ENCODE assay signal across 8 cellular contexts in the genomic region with DNA sequence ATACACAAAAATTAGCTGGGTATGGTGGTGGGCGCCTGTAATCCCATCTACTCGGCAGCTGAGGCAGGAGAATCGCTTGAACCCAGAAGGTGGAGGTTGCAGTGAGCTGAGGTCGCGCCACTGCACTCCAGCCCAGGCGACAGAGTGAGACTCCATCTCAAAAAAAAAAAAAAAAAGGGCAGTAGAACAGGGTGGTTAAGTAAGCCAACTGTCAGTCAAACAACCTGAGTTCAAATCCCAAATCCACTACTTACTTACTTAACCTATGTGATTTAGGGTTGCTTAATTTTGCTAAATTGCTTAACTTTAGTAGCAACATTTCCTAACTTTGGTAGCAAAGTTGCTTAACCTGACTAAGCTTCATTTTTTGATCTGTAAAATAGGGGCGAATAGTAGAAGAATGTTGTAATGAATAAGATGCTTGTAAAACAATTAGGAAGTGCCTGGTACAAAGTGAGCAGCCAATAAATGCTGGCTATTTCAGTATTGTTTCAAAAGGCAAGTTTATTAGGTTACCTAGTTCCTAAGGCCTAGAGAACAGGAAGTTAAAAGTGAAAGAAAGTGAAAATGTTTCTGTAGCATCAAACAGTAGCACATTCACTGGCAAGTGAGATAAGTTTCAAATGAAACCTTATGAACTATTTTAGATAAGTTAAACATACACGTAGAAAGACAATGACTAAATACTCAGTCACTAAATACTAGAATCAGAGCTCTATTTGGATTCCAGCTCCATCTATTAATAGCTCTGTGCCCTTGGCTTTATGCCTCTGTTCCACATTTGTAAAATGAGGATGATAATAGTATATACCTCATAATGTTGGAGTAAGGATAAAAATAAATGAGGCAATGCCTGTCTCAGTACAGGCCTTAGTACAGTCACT.
DNase-seq lines count a peak whose midpoint lies in the region; ATAC-seq and TF ChIP-seq lines count a peak whose summit lies in the region.

No MANE protein-coding gene starts in this region.

- TF ChIP-seq POLR2A in prostate gland (IDR thresholded peaks at IDR 0.05) = no peak

- H3K9me3 ChIP-seq in CD4-positive, CD25-positive, alpha-beta regulatory T cell (ENCODE audit: control insufficient read depth in 2 of 2, low read length in 2 of 2) = no peaks in the 10 kb centered on the region
- H3K9me3 ChIP-seq in prostate gland = no peaks in the 10 kb centered on the region

- DNase-seq in CD4-positive, CD25-positive, alpha-beta regulatory T cell = peak in 2 of 3 donors; percentile 21 to 57
- peak; percentile 57 for DNase-seq in GM20000 (ENCODE audit: low spot score)
- peak; percentile 9 for DNase-seq in LoVo (ENCODE audit: low spot score)
- DNase-seq in central memory CD8-positive, alpha-beta T cell (ENCODE audit: low spot score in 2 of 2) = no peak
- no peak for DNase-seq in prostate gland (ENCODE audit: low spot score)
- DNase-seq in D341Med (ENCODE audit: low spot score) = no peak
- DNase-seq in NCI-H774 (lab: John Stamatoyannopoulos, UW) = no peak
- no peak for DNase-seq in SW 1271 (lab: John Stamatoyannopoulos, UW)

- H3K36me3 Mint-ChIP-seq in CD4-positive, CD25-positive, alpha-beta regulatory T cell = no peaks in the 10 kb centered on the region
- no peaks in the 10 kb centered on the region for H3K36me3 Mint-ChIP-seq in central memory CD8-positive, alpha-beta T cell (ENCODE audit: insufficient read depth)

- H3K4me1 ChIP-seq in CD4-positive, CD25-positive, alpha-beta regulatory T cell (ENCODE audit: control insufficient read depth, insufficient read depth, low read length, poor library complexity, severe bottlenecking) = no peaks in the 10 kb centered on the region
- H3K4me1 ChIP-seq in prostate gland (replicated peaks) = no peaks in the 10 kb centered on the region

- H3K27ac Mint-ChIP-seq in CD4-positive, CD25-positive, alpha-beta regulatory T cell = peak overlapping the region; percentile 79 to 94 (median 85)
- H3K27ac Mint-ChIP-seq in central memory CD8-positive, alpha-beta T cell (ENCODE audit: low read depth) = peak overlapping the region; percentile 80

- 74% methylated on average over 8 of the region's 8 CpGs for WGBS in prostate gland

- H3K4me1 Mint-ChIP-seq in CD4-positive, CD25-positive, alpha-beta regulatory T cell = peaks cover 12 to 27% (median 18%) of the 10 kb centered on the region in 4 donors
- peaks cover 24% of the 10 kb centered on the region for H3K4me1 Mint-ChIP-seq in central memory CD8-positive, alpha-beta T cell

- no peaks in the 10 kb centered on the region for H3K36me3 ChIP-seq in CD4-positive, CD25-positive, alpha-beta regulatory T cell (ENCODE audit: control insufficient read depth, insufficient read depth, low read length)
- no peaks in the 10 kb centered on the region for H3K36me3 ChIP-seq in prostate gland

- peak overlapping the region; percentile 41 for H3K27ac ChIP-seq in CD4-positive, CD25-positive, alpha-beta regulatory T cell (ENCODE audit: insufficient read depth, low read length, poor library complexity, severe bottlenecking)
- peak overlapping the region; percentile 40 to 41 for H3K27ac ChIP-seq in prostate gland

- ATAC-seq in CD4-positive, CD25-positive, alpha-beta regulatory T cell (ENCODE audit: low read depth in 2 of 2) = peak; percentile 56 to 74
- ATAC-seq in central memory CD8-positive, alpha-beta T cell (replicated peaks; ENCODE audit: extremely low read depth, poor library complexity, severe bottlenecking) = peak; percentile 62

- TF ChIP-seq CTCF in GM20000 (IDR thresholded peaks at IDR 0.05; ENCODE audit: extremely low read depth, missing control alignments) (no peak), prostate gland (IDR thresholded peaks at IDR 0.05) (no peak)

- peaks cover 5% of the 10 kb centered on the region for H3K27me3 Mint-ChIP-seq in CD4-positive, CD25-positive, alpha-beta regulatory T cell
- no peaks in the 10 kb centered on the region for H3K27me3 Mint-ChIP-seq in central memory CD8-positive, alpha-beta T cell

- intact Hi-C loops in prostate gland (cut with DNase I) = no loop called here

- no peaks in the 10 kb centered on the region for H3K9me3 Mint-ChIP-seq in CD4-positive, CD25-positive, alpha-beta regulatory T cell
- H3K9me3 Mint-ChIP-seq in central memory CD8-positive, alpha-beta T cell = no peaks in the 10 kb centered on the region

- peak overlapping the region; percentile 72 for H3K4me3 ChIP-seq in CD4-positive, CD25-positive, alpha-beta regulatory T cell (ENCODE audit: low read depth, low read length)
- no peak overlapping the region for H3K4me3 ChIP-seq in prostate gland

- H3K4me3 Mint-ChIP-seq in CD4-positive, CD25-positive, alpha-beta regulatory T cell = peak overlapping the region in 2 of 4 donors; percentile 50 to 60
- peak overlapping the region; percentile 36 for H3K4me3 Mint-ChIP-seq in central memory CD8-positive, alpha-beta T cell

- H3K27me3 ChIP-seq in CD4-positive, CD25-positive, alpha-beta regulatory T cell (ENCODE audit: control insufficient read depth, insufficient read depth, low read length) = no peaks in the 10 kb centered on the region
- no peaks in the 10 kb centered on the region for H3K27me3 ChIP-seq in prostate gland (replicated peaks; ENCODE audit: insufficient read depth)

Comparison
In these comparisons a context has a peak if more than half of its experiments do, and no peak if none do; other contexts are left out.
1. DNase-seq: peak in CD4-positive, CD25-positive, alpha-beta regulatory T cell (2 of 3), GM20000 (single experiment) and LoVo (single experiment); none in central memory CD8-positive, alpha-beta T cell (0 of 2), prostate gland (single experiment), D341Med (single experiment), NCI-H774 (single experiment) and SW 1271 (0 of 2).